Comparison of ENCODE assay signal across 12 cellular contexts in the genomic region with DNA sequence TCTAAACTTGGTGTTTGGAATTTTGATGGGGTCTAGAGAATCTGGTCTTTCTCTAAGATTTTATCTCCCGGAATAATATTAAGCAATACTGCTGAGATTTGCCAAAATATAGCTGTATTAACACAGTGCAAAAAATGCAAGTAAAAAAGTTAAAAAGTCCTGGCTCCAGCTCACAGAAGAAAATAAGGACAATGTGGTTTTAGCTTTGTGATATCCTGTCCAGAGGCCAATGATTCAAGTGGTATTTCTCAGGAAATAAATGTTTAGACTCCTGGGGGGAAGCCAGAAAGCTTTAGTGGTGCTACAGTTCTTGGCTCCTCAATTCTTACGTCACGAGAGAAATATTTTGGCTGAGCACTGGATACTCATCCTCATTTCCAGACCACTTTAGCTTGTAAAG. TPM values are rescaled to one million over a fixed set of nuclear protein-coding genes. Genes with fewer than 3 reads are reported as not detected.
DNase-seq lines count a peak whose midpoint lies in the region; ATAC-seq and TF ChIP-seq lines count a peak whose summit lies in the region.
"Had no signal": no experiment of that assay in that cellular context is flagged by ENCODE, and none has a peak within 500 bp of the region (broad histone marks: within the 10 kb centered on the region; RNA-seq: fewer than 3 reads in every experiment).

No MANE protein-coding gene starts in this region.

- peaks cover 2% of the 10 kb centered on the region for H3K4me1 ChIP-seq in fibroblast of lung (ENCODE audit: control insufficient read depth, extremely low read depth, insufficient read depth, low read length)

- no peak for ATAC-seq in GM19455 (IDR thresholded peaks at IDR 0.05; ENCODE audit: unreplicated experiment)

- TF ChIP-seq CTCF in AG09309 (IDR thresholded peaks at IDR 0.05; ENCODE audit: control insufficient read depth, insufficient read depth, low read depth, low read length, missing control alignments) (no peak), fibroblast of lung (conservative IDR thresholded peaks at IDR 0.05 in 1 of 2, IDR thresholded peaks at IDR 0.05 in 1 of 2; ENCODE audit: low read depth in 1 of 2, low read length in 2 of 2) (no peak)

- no peaks in the 10 kb centered on the region for H3K79me2 ChIP-seq in fibroblast of lung (ENCODE audit: control insufficient read depth, insufficient read depth, low read length)

- H3K9ac ChIP-seq in fibroblast of lung (ENCODE audit: insufficient read depth, low read length) = no peak overlapping the region

- peak overlapping the region; percentile 14 for H3K27ac ChIP-seq in fibroblast of lung (ENCODE audit: insufficient read depth, low read length)

- H2AFZ ChIP-seq in fibroblast of lung (ENCODE audit: low read length) = no peak overlapping the region

- no peaks in the 10 kb centered on the region for H3K36me3 ChIP-seq in fibroblast of lung (ENCODE audit: control insufficient read depth, insufficient read depth, low read length)

- H3K4me2 ChIP-seq in fibroblast of lung (ENCODE audit: extremely low read depth, insufficient read depth, low read length) = peak overlapping the region; percentile 13

- DNase-seq in AG09309 (ENCODE audit: low read depth) (peak; percentile 87), RPMI7951 (ENCODE audit: low read depth) (peak; percentile 69), fibroblast of lung (ENCODE audit: low read depth in 2 of 2) (peak; percentile 88 to 92), non-pigmented ciliary epithelial cell (ENCODE audit: low read depth) (peak; percentile 46), Kasumi-1 (lab: John Stamatoyannopoulos, UW) (no peak)
- DNase-seq in stimulated activated CD8-positive, alpha-beta memory T cell treated with anti-CD3 and anti-CD28 coated beads, Interleukin-4, amount 100 ng/mL, for 48 hours = no peak
- DNase-seq in activated CD4-positive, alpha-beta T cell treated with anti-CD3 and anti-CD28 coated beads for 1 hour = no peak
- DNase-seq: C1 segment of cervical spinal cord, GOT3 had no signal

- H4K20me1 ChIP-seq in fibroblast of lung (ENCODE audit: control insufficient read depth, extremely low read depth, insufficient read depth, low read length) = no peaks in the 10 kb centered on the region

- H3K9me3 ChIP-seq in fibroblast of lung (ENCODE audit: control insufficient read depth, insufficient read depth, low read depth, low read length) = no peaks in the 10 kb centered on the region

- H3K4me3 ChIP-seq in AG09309 (ENCODE audit: control insufficient read depth, low read depth, low read length) = no peak overlapping the region
- no peak overlapping the region for H3K4me3 ChIP-seq in fibroblast of lung (replicated peaks in 1 of 4; ENCODE audit: control extremely low read depth in 1 of 4, insufficient read depth in 1 of 4, low read depth in 3 of 4, low read length in 4 of 4)

- H3K27me3 ChIP-seq in fibroblast of lung (ENCODE audit: control insufficient read depth, insufficient read depth, low read length) = no peaks in the 10 kb centered on the region

RNA-seq across cellular contexts. Expression of a gene that starts 40.9 kb away (rescaled TPM):
- total RNA-seq in RPMI7951 (2014; rRNA removed; shearing (Covaris generic)) = 59.2 and 67.6 TPM in 2 replicates
- 42.1 and 67.5 TPM in 2 replicates for total RNA-seq in fibroblast of lung
- polyA plus RNA-seq in fibroblast of lung = 12.7 and 110 TPM in 2 replicates
- polyA plus RNA-seq in fibroblast of lung (2012) = 8.5 and 68.9 TPM in 2 replicates
- polyA minus RNA-seq in fibroblast of lung (ENCODE audit: low replicate concordance) = 2.9 and 8.2 TPM in 2 replicates
- total RNA-seq: chondrocyte, myocyte had no signal

Comparison
In these comparisons a context has a peak if more than half of its experiments do, and no peak if none do; other contexts are left out.
1. DNase-seq: peak in AG09309 (single experiment), RPMI7951 (single experiment), fibroblast of lung (2 of 2) and non-pigmented ciliary epithelial cell (single experiment); none in stimulated activated CD8-positive, alpha-beta memory T cell treated with anti-CD3 and anti-CD28 coated beads, Interleukin-4, amount 100 ng/mL, for 48 hours (single experiment), Kasumi-1 (0 of 2) and activated CD4-positive, alpha-beta T cell treated with anti-CD3 and anti-CD28 coated beads for 1 hour (single experiment).